Comparison of ENCODE assay signal across 8 cellular contexts in the genomic region with DNA sequence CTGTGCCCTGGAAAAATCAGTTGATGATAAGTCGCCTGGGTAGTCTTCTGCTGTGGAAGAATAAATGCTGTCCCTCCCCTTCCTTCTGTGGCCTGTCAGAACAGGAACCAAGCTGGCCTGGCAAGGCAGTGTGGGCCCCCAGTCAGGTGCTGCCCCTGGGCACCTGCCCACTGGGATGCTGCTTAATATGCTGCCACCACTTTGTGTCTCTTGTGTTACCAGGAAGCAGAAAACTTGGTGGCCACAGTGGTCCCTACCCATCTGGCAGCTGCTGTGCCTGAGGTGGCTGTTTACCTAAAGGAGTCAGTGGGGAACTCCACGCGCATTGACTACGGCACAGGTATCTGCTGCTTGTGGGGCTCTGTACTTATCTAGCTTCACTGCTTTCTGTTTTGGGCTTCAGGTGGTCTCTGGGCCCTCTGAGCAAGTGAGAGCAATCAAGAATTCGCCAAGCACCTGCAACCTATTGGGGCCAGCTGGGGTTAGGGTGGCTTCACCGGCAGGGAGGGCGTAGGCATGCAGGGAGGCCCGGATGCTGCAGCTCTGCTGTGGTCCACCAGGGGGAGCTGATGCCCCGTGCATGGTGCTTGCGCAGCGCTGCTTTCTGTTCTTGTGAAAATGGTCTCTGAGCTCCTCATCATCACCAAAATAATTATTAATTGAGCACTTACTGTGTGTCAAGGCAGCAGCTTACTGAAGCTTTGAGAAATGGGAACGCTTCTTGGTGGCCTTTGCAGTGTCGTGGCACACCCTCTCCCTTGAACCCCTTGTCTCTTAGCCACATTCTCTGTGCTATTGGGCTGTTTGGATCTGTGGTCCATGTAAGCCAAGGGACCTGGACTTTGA. TPM values are rescaled to one million over a fixed set of nuclear protein-coding genes. Genes with fewer than 3 reads are reported as not detected.
DNase-seq lines count a peak whose midpoint lies in the region; ATAC-seq and TF ChIP-seq lines count a peak whose summit lies in the region.

No MANE protein-coding gene starts in this region.

- H3K9me3 ChIP-seq in cardiac muscle cell (ENCODE audit: low read depth): no peaks in the 10 kb centered on the region

- H3K27ac ChIP-seq in cardiac muscle cell (peak overlapping the region; percentile 6), rectal smooth muscle tissue (ENCODE audit: low read depth, low read length) (no peak overlapping the region)

- H3K4me3 ChIP-seq in Jurkat, Clone E6-1 (ENCODE audit: low read length): no peak overlapping the region
- H3K4me3 ChIP-seq in cardiac muscle cell (no peak overlapping the region), rectal smooth muscle tissue (ENCODE audit: low read length) (no peak overlapping the region)

- H3K9ac ChIP-seq in rectal smooth muscle tissue (ENCODE audit: low read length): peak overlapping the region; percentile 6

- peaks cover 7% of the 10 kb centered on the region for H3K36me3 ChIP-seq in cardiac muscle cell
- peaks cover 22% of the 10 kb centered on the region for H3K36me3 ChIP-seq in rectal smooth muscle tissue (ENCODE audit: control insufficient read depth, insufficient read depth, low read length)

- H3K27me3 ChIP-seq in cardiac muscle cell (no peaks in the 10 kb centered on the region), rectal smooth muscle tissue (ENCODE audit: control insufficient read depth, insufficient read depth, low read length) (no peaks in the 10 kb centered on the region)

- DNase-seq in NCI-H1417 (lab: John Stamatoyannopoulos, UW) (peak; percentile 47 to 72 (median 49)), NCI-H1417 treated with DMSO at 0.1 percent for 48 hours (lab: John Stamatoyannopoulos, UW) (no peak), SW480 (ENCODE audit: low spot score) (peak; percentile 49), cardiac muscle cell (ENCODE audit: low read depth in 1 of 2, low spot score in 1 of 2) (peak; percentile 72 to 75)
- peak; percentile 55 for DNase-seq in Jurkat, Clone E6-1 (ENCODE audit: low read depth, low spot score)
- peak; percentile 86 for DNase-seq in activated naive CD4-positive, alpha-beta T cell treated with anti-CD3 and anti-CD28 coated beads, Interleukin-2, amount 50 U/mL, for 16 hours

- no peak for ATAC-seq in HG03457 (IDR thresholded peaks at IDR 0.05; ENCODE audit: unreplicated experiment)

- H3K4me1 ChIP-seq in cardiac muscle cell (ENCODE audit: low read depth) (peaks cover 9% of the 10 kb centered on the region), rectal smooth muscle tissue (ENCODE audit: control insufficient read depth, insufficient read depth, low read length) (no peaks in the 10 kb centered on the region)

- TF ChIP-seq CTCF in cardiac muscle cell (IDR thresholded peaks at IDR 0.05; ENCODE audit: low read depth, low read length): peak; percentile 99

RNA-seq across cellular contexts. Expression of a gene that starts 20.3 kb away (rescaled TPM):
- 144 TPM for polyA plus RNA-seq in Jurkat, Clone E6-1 (2012; ENCODE audit: insufficient read depth, insufficient read length)
- 197 and 257 TPM in 2 replicates for total RNA-seq in cardiac muscle cell
- polyA plus RNA-seq in cardiac muscle cell: 144 and 156 TPM in 2 replicates

RNA-seq across cellular contexts. Expression of a gene that starts 20.9 kb away (rescaled TPM):
- polyA plus RNA-seq in Jurkat, Clone E6-1 (2012; ENCODE audit: insufficient read depth, insufficient read length): 17.7 TPM
- total RNA-seq in cardiac muscle cell: 81.6 and 92.8 TPM in 2 replicates
- polyA plus RNA-seq in cardiac muscle cell: 80.6 and 85.2 TPM in 2 replicates

RNA-seq across cellular contexts. Expression of a gene that starts 46.5 kb away (rescaled TPM):
- 1.8 TPM for polyA plus RNA-seq in Jurkat, Clone E6-1 (2012; ENCODE audit: insufficient read depth, insufficient read length)
- total RNA-seq in cardiac muscle cell: 51.7 and 77.4 TPM in 2 replicates
- polyA plus RNA-seq in cardiac muscle cell: 21.5 and 38.5 TPM in 2 replicates

RNA-seq across cellular contexts. Expression of a gene that starts 50.6 kb away (rescaled TPM):
- 21.1 TPM for polyA plus RNA-seq in Jurkat, Clone E6-1 (2012; ENCODE audit: insufficient read depth, insufficient read length)
- total RNA-seq in cardiac muscle cell: 18.0 and 19.3 TPM in 2 replicates
- 9.5 and 19.0 TPM in 2 replicates for polyA plus RNA-seq in cardiac muscle cell
